In genomic region chr11:19589567-19590260, GRCh38 we compare ENCODE assay signal across 24 cellular contexts.
"Had no signal": no experiment of that assay in that cellular context is flagged by ENCODE, and none has a peak within 500 bp of the region (broad histone marks: within the 10 kb centered on the region; RNA-seq: fewer than 3 reads in every experiment).

No MANE protein-coding gene starts in this region.

- H3K36me3 ChIP-seq: breast epithelium had no signal

- H3K4me1 ChIP-seq: breast epithelium had no signal

- DNase-seq: activated B cell treated with CpG ODN at 0.5 μM for 24 hours; activated CD4-positive, alpha-beta memory T cell treated with anti-CD3 and anti-CD28 coated beads for 36 hours; activated CD4-positive, alpha-beta T cell treated with anti-CD3 and anti-CD28 coated beads for 1 hour; activated CD4-positive, alpha-beta T cell treated with anti-CD3 and anti-CD28 coated beads, Interleukin-2, amount 10 ng/mL, durations not matched to agents 24 days and 14 days; activated CD8-positive, alpha-beta memory T cell treated with anti-CD3 and anti-CD28 coated beads for 24 hours; activated effector memory CD4-positive, alpha-beta T cell treated with anti-CD3 and anti-CD28 coated beads, Interleukin-2, amount 50 U/mL, for 16 hours; activated naive CD4-positive, alpha-beta T cell treated with Interleukin-2 at 50 U/mL for 16 hours; activated naive CD8-positive, alpha-beta T cell treated with anti-CD3 and anti-CD28 coated beads, Interleukin-2, amount 50 U/mL, for 24 hours; activated T-cell treated with anti-CD3 and anti-CD28 coated beads, Interleukin-2, amount 50 U/mL, for 4 hours; Karpas-422; NCI-H1048; NCI-H1694; NCI-H2029 treated with DMSO at 0.1 percent for 48 hours; NCI-H510A treated with DMSO at 0.1 percent for 48 hours; NCI-H69; NK-92 treated with Interleukin-12 subunit alpha and Interleukin-12 subunit beta, amount 100 ng/mL, for 24 hours; OCI-M1; RPMI8226; T-cell; T-helper 2 cell; T1000 had no signal

- H3K9me3 ChIP-seq: breast epithelium had no signal

- H3K4me3 ChIP-seq: breast epithelium, K562, SK-N-MC had no signal

- H3K27me3 ChIP-seq: breast epithelium had no signal

- H3K27ac ChIP-seq: breast epithelium, SK-N-MC had no signal
